1 cellular context compared by ENCODE assay signal in the genomic region with DNA sequence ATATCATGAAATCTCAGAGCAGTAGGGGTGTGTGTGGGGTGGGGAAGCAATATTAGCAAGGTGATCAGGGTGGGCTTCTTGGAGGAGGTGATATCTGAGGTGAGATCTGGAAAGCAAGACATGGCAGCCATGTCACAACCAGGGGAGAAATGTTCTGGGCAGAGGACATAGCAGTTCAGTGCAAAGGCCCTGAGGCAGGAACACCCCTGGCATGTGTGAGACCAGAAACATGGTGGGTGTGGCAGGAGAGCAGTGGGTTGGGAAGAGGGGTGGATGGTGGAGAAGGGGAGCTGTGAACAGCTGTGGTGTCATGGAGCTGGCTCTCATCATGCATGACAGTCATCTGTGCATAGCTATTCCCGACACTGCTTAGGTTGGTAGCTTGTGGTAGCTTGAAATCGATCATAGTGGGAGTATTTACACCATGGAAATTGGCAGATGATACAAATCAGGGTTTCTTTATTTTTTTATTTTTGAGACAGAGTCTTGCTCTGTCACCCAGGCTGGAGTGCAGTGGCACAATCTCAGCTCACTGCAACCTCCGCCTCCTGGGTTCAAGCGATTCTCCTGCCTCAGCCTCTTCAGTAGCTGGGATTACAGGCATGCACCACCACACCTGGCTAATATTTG.
TF ChIP-seq lines count a peak whose summit lies in the region.

No MANE protein-coding gene starts in this region.

TF ChIP-seq in H1, 55 proteins besides CTCF, POLR2A, EP300 and RAD21:
- no peak for TF ChIP-seq SRF (IDR thresholded peaks at IDR 0.05; ENCODE audit: low read depth, low read length)
- TF ChIP-seq KDM1A (IDR thresholded peaks at IDR 0.05; ENCODE audit: borderline replicate concordance, low read length), result peak; percentile 53; the same call in 1 of the 2 replicates
TF ChIP-seq in H1: peak in this region for 1.
